ENCODE assay signal across 19 cellular contexts in the genomic region with DNA sequence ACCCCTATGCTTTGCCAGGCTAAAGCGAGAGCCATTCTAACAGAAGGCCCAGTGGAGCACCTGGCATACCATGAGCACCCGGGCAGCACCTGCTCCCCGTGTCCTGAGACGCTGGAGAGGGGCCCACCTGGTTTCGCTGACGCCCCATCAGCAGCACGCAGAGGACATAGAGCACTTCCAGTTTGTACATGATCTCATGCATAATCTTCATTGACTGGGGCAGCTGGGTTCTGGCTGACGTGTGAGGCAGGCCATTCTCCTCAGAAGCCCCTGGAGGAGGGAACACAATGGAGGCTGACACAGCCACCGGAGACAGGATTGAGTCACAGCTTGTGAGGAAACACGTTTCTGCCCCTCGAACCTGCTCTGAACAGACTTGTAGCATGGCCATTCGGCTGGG.
DNase-seq lines count a peak whose midpoint lies in the region; ATAC-seq and TF ChIP-seq lines count a peak whose summit lies in the region.
"Had no signal": no experiment of that assay in that cellular context is flagged by ENCODE, and none has a peak within 500 bp of the region (broad histone marks: within the 10 kb centered on the region; RNA-seq: fewer than 3 reads in every experiment).

No MANE protein-coding gene starts in this region.

- no peaks in the 10 kb centered on the region for H3K27me3 ChIP-seq in esophagus squamous epithelium
- H3K27me3 ChIP-seq: BLaER1 treated with 17β-estradiol and CSF1 and Interleukin-3, amounts not matched to agents 10 nM and 100 nM had no signal

- H3K4me3 Mint-ChIP-seq in activated T-cell treated with anti-CD3 and anti-CD28 coated beads, Interleukin-2, amount 50 U/mL, for 24 hours = no peak overlapping the region
- H3K4me3 Mint-ChIP-seq in stimulated activated naive B cell treated with anti-CD40 and anti-IgM and Interleukin-4, amounts not matched to agents 10 μg/mL and 1 μg/mL and 100 μg/mL, for 72 hours = no peak overlapping the region
- H3K4me3 Mint-ChIP-seq: immature natural killer cell, mesothelial cell of epicardium had no signal

- H3K4me1 ChIP-seq in esophagus squamous epithelium = peaks cover 2 to 29% (median 3%) of the 10 kb centered on the region in 3 donors

- no peak for TF ChIP-seq CTCF in esophagus squamous epithelium (IDR thresholded peaks at IDR 0.05)

- peak overlapping the region; percentile 22 for H3K27ac Mint-ChIP-seq in activated T-cell treated with anti-CD3 and anti-CD28 coated beads, Interleukin-2, amount 50 U/mL, for 24 hours
- peak overlapping the region; percentile 21 for H3K27ac Mint-ChIP-seq in stimulated activated naive B cell treated with anti-CD40 and anti-IgM and Interleukin-4, amounts not matched to agents 10 μg/mL and 1 μg/mL and 100 μg/mL, for 72 hours
- H3K27ac Mint-ChIP-seq: immature natural killer cell, mesothelial cell of epicardium had no signal

- H3K36me3 Mint-ChIP-seq in activated T-cell treated with anti-CD3 and anti-CD28 coated beads, Interleukin-2, amount 50 U/mL, for 24 hours (ENCODE audit: low read depth) = peaks cover 88% of the 10 kb centered on the region
- peaks cover 22 to 28% of the 10 kb centered on the region in 2 donors for H3K36me3 Mint-ChIP-seq in stimulated activated naive B cell treated with anti-CD40 and anti-IgM and Interleukin-4, amounts not matched to agents 10 μg/mL and 1 μg/mL and 100 μg/mL, for 72 hours

- H3K9me3 ChIP-seq in esophagus squamous epithelium = no peaks in the 10 kb centered on the region
- H3K9me3 ChIP-seq: BLaER1 treated with 17β-estradiol and CSF1 and Interleukin-3, amounts not matched to agents 10 nM and 100 nM had no signal

- H3K27ac ChIP-seq in cingulate gyrus (ENCODE audit: low read depth, low read length) (peak overlapping the region; percentile 71), esophagus squamous epithelium (peak overlapping the region in 2 of 4 donors; percentile 30 to 58)
- H3K27ac ChIP-seq: BLaER1 treated with 17β-estradiol and CSF1 and Interleukin-3, amounts not matched to agents 10 nM and 100 nM had no signal

- intact Hi-C loops in esophagus squamous epithelium (cut with DNase I) = no loop called here

- WGBS in esophagus squamous epithelium, 2 donors = 74% methylated on average over 11 of the region's 12 CpGs; no CpG with 5 or more reads in 1 of the 2 donors

- peaks cover 3 to 98% (median 9%) of the 10 kb centered on the region in 3 donors for H3K36me3 ChIP-seq in esophagus squamous epithelium

- no peaks in the 10 kb centered on the region for H3K4me1 Mint-ChIP-seq in activated T-cell treated with anti-CD3 and anti-CD28 coated beads, Interleukin-2, amount 50 U/mL, for 24 hours (ENCODE audit: low read depth)
- peaks cover 0 to 9% of the 10 kb centered on the region in 2 donors for H3K4me1 Mint-ChIP-seq in stimulated activated naive B cell treated with anti-CD40 and anti-IgM and Interleukin-4, amounts not matched to agents 10 μg/mL and 1 μg/mL and 100 μg/mL, for 72 hours
- H3K4me1 Mint-ChIP-seq: mesothelial cell of epicardium had no signal

- ATAC-seq in left lobe of liver (no peak), GM19035 (IDR thresholded peaks at IDR 0.05; ENCODE audit: unreplicated experiment) (no peak)
- no peak for ATAC-seq in stimulated activated naive B cell treated with anti-CD40 and anti-IgM and Interleukin-4, amounts not matched to agents 10 μg/mL and 1 μg/mL and 100 μg/mL, for 72 hours (replicated peaks)

- H3K27me3 Mint-ChIP-seq in activated T-cell treated with anti-CD3 and anti-CD28 coated beads, Interleukin-2, amount 50 U/mL, for 24 hours = no peaks in the 10 kb centered on the region
- no peaks in the 10 kb centered on the region for H3K27me3 Mint-ChIP-seq in stimulated activated naive B cell treated with anti-CD40 and anti-IgM and Interleukin-4, amounts not matched to agents 10 μg/mL and 1 μg/mL and 100 μg/mL, for 72 hours

- no peaks in the 10 kb centered on the region for H3K9me3 Mint-ChIP-seq in activated T-cell treated with anti-CD3 and anti-CD28 coated beads, Interleukin-2, amount 50 U/mL, for 24 hours
- H3K9me3 Mint-ChIP-seq in stimulated activated naive B cell treated with anti-CD40 and anti-IgM and Interleukin-4, amounts not matched to agents 10 μg/mL and 1 μg/mL and 100 μg/mL, for 72 hours = no peaks in the 10 kb centered on the region
- H3K9me3 Mint-ChIP-seq: immature natural killer cell, mesothelial cell of epicardium had no signal

- no peak for DNase-seq in activated T-cell treated with anti-CD3 and anti-CD28 coated beads, Interleukin-2, amount 50 U/mL, for 24 hours
- DNase-seq in activated T-cell treated with anti-CD3 and anti-CD28 coated beads for 4 hours = no peak
- DNase-seq in left lobe of liver (ENCODE audit: low spot score) = peak; percentile 38
- no peak for DNase-seq in stimulated activated naive B cell treated with anti-CD40 and anti-IgM and Interleukin-4, amounts not matched to agents 10 μg/mL and 1 μg/mL and 100 μg/mL, for 72 hours
- no peak for DNase-seq in esophagus squamous epithelium (lab: John Stamatoyannopoulos, UW)
- DNase-seq in NCI-H748 (lab: John Stamatoyannopoulos, UW; ENCODE audit: unreplicated experiment) = no peak
- DNase-seq: 8988T; activated CD4-positive, alpha-beta T cell treated with anti-CD3 and anti-CD28 coated beads for 1 hour; activated naive CD4-positive, alpha-beta T cell treated with anti-CD3 and anti-CD28 coated beads, Interleukin-2, amount 50 U/mL, for 16 hours; central memory CD4-positive, alpha-beta T cell; immature natural killer cell; NCI-H1694; NCI-H345; SIG-M5; stimulated activated naive CD4-positive, alpha-beta T cell had no signal

- no peak overlapping the region for H3K4me3 ChIP-seq in esophagus squamous epithelium
- H3K4me3 ChIP-seq: BLaER1 treated with 17β-estradiol and CSF1 and Interleukin-3, amounts not matched to agents 10 nM and 100 nM had no signal

- TF ChIP-seq POLR2A in esophagus squamous epithelium (IDR thresholded peaks at IDR 0.05) = no peak
